Comparison of ENCODE assay signal across 8 cellular contexts in genomic region chr2:104933518-104933917, GRCh38.
"Had no signal": no experiment of that assay in that cellular context is flagged by ENCODE, and none has a peak within 500 bp of the region (broad histone marks: within the 10 kb centered on the region; RNA-seq: fewer than 3 reads in every experiment).

No MANE protein-coding gene starts in this region.

- ATAC-seq: HepG2, K562 had no signal

- H3K4me2 ChIP-seq: KMS-11 had no signal

- H3K27ac ChIP-seq: HL-60, KMS-11 had no signal

- DNase-seq: IMR-90, KBM-7, KG1 had no signal

- FAIRE-seq: HepG2, HTR-8/SVneo, K562 had no signal

- H3K4me3 ChIP-seq: K562 had no signal

- H3K9ac ChIP-seq: KMS-11 had no signal
